Comparison of ENCODE assay signal across 14 cellular contexts in genomic region chr3:152460936-152461335, GRCh38.
DNase-seq lines count a peak whose midpoint lies in the region; ATAC-seq and TF ChIP-seq lines count a peak whose summit lies in the region.
"Had no signal": no experiment of that assay in that cellular context is flagged by ENCODE, and none has a peak within 500 bp of the region (broad histone marks: within the 10 kb centered on the region; RNA-seq: fewer than 3 reads in every experiment).

No MANE protein-coding gene starts in this region.

- no peaks in the 10 kb centered on the region for H3K9me3 ChIP-seq in SK-N-MC (ENCODE audit: low read depth, low read length)

- ATAC-seq in stimulated activated naive CD8-positive, alpha-beta T cell treated with anti-CD3 and anti-CD28 coated beads, Interleukin-15, amount 100 ng/mL, for 72 hours = no peak
- ATAC-seq: effector memory CD8-positive, alpha-beta T cell; HCT116; left cardiac atrium had no signal

- peak overlapping the region; percentile 74 for H3K27ac ChIP-seq in SK-N-MC

- peaks cover 39% of the 10 kb centered on the region for H3K4me1 Mint-ChIP-seq in activated T-cell treated with anti-CD3 and anti-CD28 coated beads, Interleukin-2, amount 50 U/mL, for 24 hours (ENCODE audit: low read depth)
- peaks cover 30% of the 10 kb centered on the region for H3K4me1 Mint-ChIP-seq in stimulated activated naive CD8-positive, alpha-beta T cell treated with anti-CD3 and anti-CD28 coated beads, Interleukin-15, amount 100 ng/mL, for 72 hours

- in situ Hi-C loops in GM13976 (cut with MboI; ENCODE audit: low sequenced_read_pairs, unreplicated experiment) = loop anchor here (25.0 kb wide), 1 partner anchor 1024 kb away; no protein-coding TSS in a partner anchor

- peak overlapping the region; percentile 74 for H3K27ac Mint-ChIP-seq in activated T-cell treated with anti-CD3 and anti-CD28 coated beads, Interleukin-2, amount 50 U/mL, for 24 hours
- H3K27ac Mint-ChIP-seq in stimulated activated naive CD8-positive, alpha-beta T cell treated with anti-CD3 and anti-CD28 coated beads, Interleukin-15, amount 100 ng/mL, for 72 hours = peak overlapping the region; percentile 48 to 94

- H3K4me3 Mint-ChIP-seq in activated T-cell treated with anti-CD3 and anti-CD28 coated beads, Interleukin-2, amount 50 U/mL, for 24 hours = no peak overlapping the region
- no peak overlapping the region for H3K4me3 Mint-ChIP-seq in stimulated activated naive CD8-positive, alpha-beta T cell treated with anti-CD3 and anti-CD28 coated beads, Interleukin-15, amount 100 ng/mL, for 72 hours
- H3K4me3 Mint-ChIP-seq: effector memory CD8-positive, alpha-beta T cell had no signal

- peaks cover 81% of the 10 kb centered on the region for H3K36me3 Mint-ChIP-seq in activated T-cell treated with anti-CD3 and anti-CD28 coated beads, Interleukin-2, amount 50 U/mL, for 24 hours (ENCODE audit: low read depth)

- TF ChIP-seq CTCF in GM13976 (IDR thresholded peaks at IDR 0.05; ENCODE audit: borderline replicate concordance, control extremely low read depth, extremely low read depth, insufficient read depth, missing control alignments) = no peak

- no peaks in the 10 kb centered on the region for H3K9me3 Mint-ChIP-seq in activated T-cell treated with anti-CD3 and anti-CD28 coated beads, Interleukin-2, amount 50 U/mL, for 24 hours
- no peaks in the 10 kb centered on the region for H3K9me3 Mint-ChIP-seq in stimulated activated naive CD8-positive, alpha-beta T cell treated with anti-CD3 and anti-CD28 coated beads, Interleukin-15, amount 100 ng/mL, for 72 hours
- H3K9me3 Mint-ChIP-seq: effector memory CD8-positive, alpha-beta T cell had no signal

- no peaks in the 10 kb centered on the region for H3K27me3 Mint-ChIP-seq in activated T-cell treated with anti-CD3 and anti-CD28 coated beads, Interleukin-2, amount 50 U/mL, for 24 hours
- no peaks in the 10 kb centered on the region for H3K27me3 Mint-ChIP-seq in stimulated activated naive CD8-positive, alpha-beta T cell treated with anti-CD3 and anti-CD28 coated beads, Interleukin-15, amount 100 ng/mL, for 72 hours
- H3K27me3 Mint-ChIP-seq: effector memory CD8-positive, alpha-beta T cell had no signal

- peak overlapping the region; percentile 20 for H3K9ac ChIP-seq in SK-N-MC (ENCODE audit: insufficient read length)

- DNase-seq in activated T-cell treated with anti-CD3 and anti-CD28 coated beads, Interleukin-2, amount 50 U/mL, for 24 hours = no peak
- DNase-seq in activated T-cell treated with anti-CD3 and anti-CD28 coated beads for 4 hours (no peak), SK-N-MC (ENCODE audit: low read depth, low spot score) (no peak), foreskin melanocyte (peak; percentile 35), GM13976 (ENCODE audit: low spot score) (no peak), AML-193 (lab: John Stamatoyannopoulos, UW) (no peak)
- no peak for DNase-seq in stimulated activated naive CD8-positive, alpha-beta T cell treated with anti-CD3 and anti-CD28 coated beads, Interleukin-15, amount 100 ng/mL, for 72 hours
- DNase-seq in stimulated activated CD4-positive, alpha-beta T cell treated with anti-CD3 and anti-CD28 coated beads, Interleukin-4, amount 100 ng/mL, for 4 hours = no peak
- DNase-seq: aorta; effector memory CD8-positive, alpha-beta T cell; left cardiac atrium; NCI-H146; stimulated activated CD4-positive, alpha-beta T cell treated with anti-CD3 and anti-CD28 coated beads, Interleukin-12 subunit alpha, Interleukin-12 subunit beta, amount 100 ng/mL, for 4 hours had no signal

- no peak overlapping the region for H3K4me3 ChIP-seq in SK-N-MC

- H3K36me3 ChIP-seq in SK-N-MC (ENCODE audit: insufficient read depth, low read length) = peaks cover 57% of the 10 kb centered on the region
